18 cellular contexts compared by ENCODE assay signal in genomic region chr11:83493918-83494317, GRCh38.
DNase-seq lines count a peak whose midpoint lies in the region; ATAC-seq and TF ChIP-seq lines count a peak whose summit lies in the region.
"Had no signal": no experiment of that assay in that cellular context is flagged by ENCODE, and none has a peak within 500 bp of the region (broad histone marks: within the 10 kb centered on the region; RNA-seq: fewer than 3 reads in every experiment).

No MANE protein-coding gene starts in this region.

- H3F3A ChIP-seq in MM.1S (ENCODE audit: insufficient read depth, low read length), result no peaks in the 10 kb centered on the region

- TF ChIP-seq EP300 in stomach (IDR thresholded peaks at IDR 0.05) (no peak), upper lobe of left lung (IDR thresholded peaks at IDR 0.05) (no peak)

- H3K9me2 ChIP-seq in MM.1S (replicated peaks; ENCODE audit: insufficient read depth, low read length), result no peaks in the 10 kb centered on the region

- no peak overlapping the region for H3K4me3 ChIP-seq in MM.1S (ENCODE audit: low read length)
- no peak overlapping the region for H3K4me3 ChIP-seq in stomach
- H3K4me3 ChIP-seq in upper lobe of left lung, result no peak overlapping the region
- no peak overlapping the region for H3K4me3 ChIP-seq in brain microvascular endothelial cell (ENCODE audit: low read depth, low read length)
- H3K4me3 ChIP-seq: GM12878, GM23338 had no signal

- H3K9me3 ChIP-seq in MM.1S (replicated peaks; ENCODE audit: insufficient read depth, low read length), result no peaks in the 10 kb centered on the region
- no peaks in the 10 kb centered on the region for H3K9me3 ChIP-seq in stomach
- H3K9me3 ChIP-seq in upper lobe of left lung, result no peaks in the 10 kb centered on the region

- DNase-seq in MM.1S (peak; percentile 61), NCI-H510A treated with DMSO at 0.1 percent for 48 hours (lab: John Stamatoyannopoulos, UW) (peak; percentile 56), cerebellar cortex (ENCODE audit: low spot score) (peak; percentile 70), stomach (peak; percentile 26), upper lobe of left lung (no peak), NCI-H748 (lab: John Stamatoyannopoulos, UW; ENCODE audit: unreplicated experiment) (no peak), brain microvascular endothelial cell (no peak)
- DNase-seq: CD4-positive, alpha-beta memory T cell; DND-41; GDM1; Kasumi-1; NCI-H2029; NCI-H526 treated with DMSO at 0.1 percent for 48 hours had no signal

- no peaks in the 10 kb centered on the region for H4K20me1 ChIP-seq in MM.1S (ENCODE audit: insufficient read depth, low read length)

- ATAC-seq in upper lobe of left lung (ENCODE audit: low FRiP score in 2 of 2), result no peak
- ATAC-seq: GM12878, GM23338, Panc1, Right ventricle myocardium inferior had no signal

- no peak overlapping the region for H3K4me2 ChIP-seq in MM.1S (ENCODE audit: low read depth, low read length)
- H3K4me2 ChIP-seq: GM23338 had no signal

- intact Hi-C loops in stomach (cut with DNase I; ENCODE audit: low total_unique reads), result no loop called here

- WGBS in stomach, 5 donors, result 26 to 69% (median 49%) methylated on average over 1 of the region's 1 CpG
- WGBS in upper lobe of left lung, 2 donors, result 80 to 82% methylated on average over 1 of the region's 1 CpG

- in situ Hi-C loops in brain microvascular endothelial cell (cut with HindIII; ENCODE audit: low pct_ligation_motif_present, low sequenced_read_pairs), result no loop called here

- TF ChIP-seq CTCF in MM.1S (IDR thresholded peaks at IDR 0.05; ENCODE audit: low read length) (no peak), stomach (IDR thresholded peaks at IDR 0.05) (no peak), upper lobe of left lung (IDR thresholded peaks at IDR 0.05) (no peak), brain microvascular endothelial cell (IDR thresholded peaks at IDR 0.05; ENCODE audit: low read depth, low read length, missing control alignments) (no peak)

- H3K36me3 ChIP-seq in MM.1S (replicated peaks; ENCODE audit: insufficient read depth, low read length) (no peaks in the 10 kb centered on the region), stomach (no peaks in the 10 kb centered on the region), upper lobe of left lung (no peaks in the 10 kb centered on the region), brain microvascular endothelial cell (replicated peaks) (no peaks in the 10 kb centered on the region)

- TF ChIP-seq POLR2A in stomach (IDR thresholded peaks at IDR 0.05) (no peak), upper lobe of left lung (IDR thresholded peaks at IDR 0.05) (no peak)

- H3K27me3 ChIP-seq in MM.1S (replicated peaks; ENCODE audit: insufficient read depth, low read length) (no peaks in the 10 kb centered on the region), stomach (no peaks in the 10 kb centered on the region), upper lobe of left lung (no peaks in the 10 kb centered on the region), brain microvascular endothelial cell (replicated peaks) (no peaks in the 10 kb centered on the region)

- H3K9ac ChIP-seq in MM.1S (ENCODE audit: low read length), result no peak overlapping the region

- H3K4me1 ChIP-seq in MM.1S (ENCODE audit: low read length) (no peaks in the 10 kb centered on the region), stomach (no peaks in the 10 kb centered on the region), upper lobe of left lung (no peaks in the 10 kb centered on the region)

- H2AFZ ChIP-seq in MM.1S (ENCODE audit: low read length), result no peak overlapping the region
- H2AFZ ChIP-seq: GM23338 had no signal

- H3K79me2 ChIP-seq in MM.1S (ENCODE audit: low read length), result no peaks in the 10 kb centered on the region

- H3K27ac ChIP-seq in MM.1S (ENCODE audit: low read length), result no peak overlapping the region; the same call in 1 of the 2 replicates
- no peak overlapping the region for H3K27ac ChIP-seq in stomach
- no peak overlapping the region for H3K27ac ChIP-seq in upper lobe of left lung
- H3K27ac ChIP-seq in brain microvascular endothelial cell, result no peak overlapping the region
- H3K27ac ChIP-seq: HL-60 had no signal

Comparison
In these comparisons a context has a peak if more than half of its experiments do, and no peak if none do; other contexts are left out.
1. DNase-seq: peak in MM.1S (single experiment), NCI-H510A treated with DMSO at 0.1 percent for 48 hours (single experiment), cerebellar cortex (single experiment) and stomach (single experiment); none in upper lobe of left lung (0 of 2), NCI-H748 (single experiment) and brain microvascular endothelial cell (single experiment).